15 cellular contexts compared by ENCODE assay signal in the genomic region with DNA sequence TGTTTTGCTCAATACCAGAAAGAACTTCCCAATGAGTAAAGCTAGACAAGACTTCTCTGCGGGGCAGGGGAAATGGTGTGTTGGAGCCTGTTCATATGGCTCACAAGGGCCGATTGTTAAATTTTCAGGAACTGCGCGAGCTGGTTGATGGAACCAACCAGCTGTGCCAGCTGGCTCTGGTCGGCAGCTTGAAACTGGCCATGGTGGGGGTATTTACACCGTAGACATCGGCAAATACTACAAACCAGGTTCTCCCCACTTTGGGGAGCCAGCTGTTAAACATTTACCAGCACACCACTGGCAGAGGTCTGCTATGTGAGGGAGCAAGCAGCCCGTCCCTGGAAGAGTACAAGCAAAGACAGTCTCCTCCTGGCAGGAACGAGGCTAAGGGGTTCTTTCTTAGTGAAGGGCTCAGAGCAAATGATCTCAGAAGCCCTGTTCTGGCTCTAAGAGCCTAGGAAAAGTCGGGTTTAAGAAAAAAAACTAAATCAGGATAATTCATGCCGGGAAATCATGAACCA. TPM values are rescaled to one million over a fixed set of nuclear protein-coding genes. Genes with fewer than 3 reads are reported as not detected.
DNase-seq lines count a peak whose midpoint lies in the region; ATAC-seq and TF ChIP-seq lines count a peak whose summit lies in the region.
"Had no signal": no experiment of that assay in that cellular context is flagged by ENCODE, and none has a peak within 500 bp of the region (broad histone marks: within the 10 kb centered on the region; RNA-seq: fewer than 3 reads in every experiment).

No MANE protein-coding gene starts in this region.

- no peak overlapping the region for H3K4me3 Mint-ChIP-seq in activated naive CD4-positive, alpha-beta T cell treated with anti-CD3 and anti-CD28 coated beads, Interleukin-2, amount 10 ng/mL, durations not matched to agents 7 days and 5 days
- H3K4me3 Mint-ChIP-seq: activated CD8-positive, alpha-beta T cell treated with anti-CD3 and anti-CD28 coated beads, Interleukin-2, amount 10 ng/mL, durations not matched to agents 7 days and 5 days; GM23338 had no signal

- H3K27ac ChIP-seq in osteoblast (ENCODE audit: low read depth, low read length) (no peak overlapping the region), aorta (ENCODE audit: low read depth in 1 of 2, low read length in 2 of 2) (no peak overlapping the region)
- H3K27ac ChIP-seq: 22Rv1, esophagus squamous epithelium had no signal

- no peak overlapping the region for H3K4me3 ChIP-seq in osteoblast (ENCODE audit: insufficient read depth, low read length)
- H3K4me3 ChIP-seq in aorta (ENCODE audit: low read length in 2 of 2) = no peak overlapping the region
- H3K4me3 ChIP-seq: esophagus squamous epithelium, GM23338 had no signal

- H3K9me3 ChIP-seq in osteoblast (ENCODE audit: low read depth, low read length) (no peaks in the 10 kb centered on the region), aorta (ENCODE audit: control insufficient read depth, low read length) (no peaks in the 10 kb centered on the region)
- H3K9me3 ChIP-seq: esophagus squamous epithelium had no signal

- peaks cover 54% of the 10 kb centered on the region for H3K27me3 Mint-ChIP-seq in activated naive CD4-positive, alpha-beta T cell treated with anti-CD3 and anti-CD28 coated beads, Interleukin-2, amount 10 ng/mL, durations not matched to agents 7 days and 5 days

- no peak overlapping the region for H3K4me2 ChIP-seq in osteoblast (ENCODE audit: insufficient read depth, low read length)
- H3K4me2 ChIP-seq: GM23338 had no signal

- H3K4me1 Mint-ChIP-seq in activated naive CD4-positive, alpha-beta T cell treated with anti-CD3 and anti-CD28 coated beads, Interleukin-2, amount 10 ng/mL, durations not matched to agents 7 days and 5 days = peaks cover 28% of the 10 kb centered on the region

- no peak overlapping the region for H3K27ac Mint-ChIP-seq in activated naive CD4-positive, alpha-beta T cell treated with anti-CD3 and anti-CD28 coated beads, Interleukin-2, amount 10 ng/mL, durations not matched to agents 7 days and 5 days
- H3K27ac Mint-ChIP-seq: GM23338 had no signal

- H3K79me2 ChIP-seq in osteoblast (ENCODE audit: insufficient read depth, low read length) = no peaks in the 10 kb centered on the region

- H3K4me1 ChIP-seq in osteoblast (ENCODE audit: insufficient read depth, low read length) (no peaks in the 10 kb centered on the region), aorta (ENCODE audit: control insufficient read depth in 1 of 2, insufficient read depth in 2 of 2, low read length in 2 of 2) (no peaks in the 10 kb centered on the region)
- H3K4me1 ChIP-seq: esophagus squamous epithelium had no signal

- H3K36me3 ChIP-seq in osteoblast (ENCODE audit: insufficient read depth, low read length) (no peaks in the 10 kb centered on the region), aorta (ENCODE audit: control insufficient read depth in 1 of 2, insufficient read depth in 2 of 2, low read length in 1 of 2) (no peaks in the 10 kb centered on the region)
- H3K36me3 ChIP-seq: esophagus squamous epithelium had no signal

- DNase-seq in activated effector memory CD4-positive, alpha-beta T cell treated with anti-CD3 and anti-CD28 coated beads, Interleukin-2, amount 50 U/mL, for 16 hours = peak; percentile 10
- no peak for DNase-seq in activated effector memory CD4-positive, alpha-beta T cell treated with Interleukin-2 at 50 U/mL for 16 hours
- DNase-seq in hippocampal formation (lab: John Stamatoyannopoulos, UW) = peak; percentile 75 to 78
- DNase-seq in osteoblast (ENCODE audit: insufficient read length, low spot score, missing footprints) = peak; percentile 58
- DNase-seq in aorta = peak; percentile 43 to 49
- DNase-seq in activated naive CD4-positive, alpha-beta T cell treated with anti-CD3 and anti-CD28 coated beads, Interleukin-2, amount 10 ng/mL, durations not matched to agents 7 days and 5 days = no peak
- DNase-seq in NCI-H1048 (lab: John Stamatoyannopoulos, UW) = no peak
- no peak for DNase-seq in NCI-H2227 (lab: John Stamatoyannopoulos, UW; ENCODE audit: unreplicated experiment)
- DNase-seq: activated CD8-positive, alpha-beta T cell treated with anti-CD3 and anti-CD28 coated beads, Interleukin-2, amount 10 ng/mL, durations not matched to agents 7 days and 5 days; activated naive CD4-positive, alpha-beta T cell treated with anti-CD3 and anti-CD28 coated beads, Interleukin-2, amount 50 U/mL, for 16 hours; esophagus squamous epithelium; NCI-H1694 treated with DMSO at 0.1 percent for 48 hours; stimulated activated naive CD8-positive, alpha-beta T cell treated with anti-CD3 and anti-CD28 coated beads, Interleukin-15, Interleukin-2, amounts not matched to agents 100 U/mL and 50 U/mL, for 24 hours had no signal

- 84 to 87% methylated on average over 11 of the region's 11 CpGs for WGBS in aorta, 2 donors

- H2AFZ ChIP-seq in osteoblast (ENCODE audit: low read length) = no peak overlapping the region
- H2AFZ ChIP-seq: GM23338 had no signal

- intact Hi-C loops in aorta (cut with DNase I) = loop anchor here in 1 of 2 donors (10.0 kb wide), 1 partner anchor 845 kb away; no protein-coding TSS in a partner anchor

- no peaks in the 10 kb centered on the region for H4K20me1 ChIP-seq in osteoblast (ENCODE audit: insufficient read depth, low read length)

- no peak for TF ChIP-seq CTCF in osteoblast (IDR thresholded peaks at IDR 0.05; ENCODE audit: extremely low read depth, low read depth, low read length)

- CTCF ChIA-PET in activated naive CD4-positive, alpha-beta T cell treated with anti-CD3 and anti-CD28 coated beads, Interleukin-2, amount 10 ng/mL, durations not matched to agents 7 days and 5 days (lab: Charles Lee) = no interaction called here

- no peaks in the 10 kb centered on the region for H3K9me3 Mint-ChIP-seq in activated naive CD4-positive, alpha-beta T cell treated with anti-CD3 and anti-CD28 coated beads, Interleukin-2, amount 10 ng/mL, durations not matched to agents 7 days and 5 days
- H3K9me3 Mint-ChIP-seq: GM23338 had no signal

- no peaks in the 10 kb centered on the region for H3K36me3 Mint-ChIP-seq in activated naive CD4-positive, alpha-beta T cell treated with anti-CD3 and anti-CD28 coated beads, Interleukin-2, amount 10 ng/mL, durations not matched to agents 7 days and 5 days

- H3K27me3 ChIP-seq in osteoblast (ENCODE audit: insufficient read depth, low read length) = peaks cover 8% of the 10 kb centered on the region
- no peaks in the 10 kb centered on the region for H3K27me3 ChIP-seq in aorta (ENCODE audit: control insufficient read depth in 1 of 2, insufficient read depth in 2 of 2, low read length in 1 of 2)
- H3K27me3 ChIP-seq: esophagus squamous epithelium had no signal

- ATAC-seq in aorta (ENCODE audit: low FRiP score) = no peak
- ATAC-seq: activated CD8-positive, alpha-beta T cell treated with anti-CD3 and anti-CD28 coated beads, Interleukin-2, amount 10 ng/mL, durations not matched to agents 7 days and 5 days; GM23338; stimulated activated naive CD8-positive, alpha-beta T cell treated with anti-CD3 and anti-CD28 coated beads, Interleukin-15, Interleukin-2, amounts not matched to agents 100 U/mL and 50 U/mL, for 24 hours had no signal

RNA-seq across cellular contexts. Expression of a gene that starts 8.8 kb away (rescaled TPM):
- 40.9 and 50.4 TPM in 2 replicates for total RNA-seq in osteoblast
- total RNA-seq in aorta = 10 to 100 TPM; 48.5 to 84.1 TPM
- polyA plus RNA-seq in aorta = 1 to 10 TPM; 7.8 to 8.0 TPM

Comparison
In these comparisons a context has a peak if more than half of its experiments do, and no peak if none do; other contexts are left out.
1. DNase-seq: peak in activated effector memory CD4-positive, alpha-beta T cell treated with anti-CD3 and anti-CD28 coated beads, Interleukin-2, amount 50 U/mL, for 16 hours (single experiment), hippocampal formation (2 of 2), osteoblast (single experiment) and aorta (2 of 2); none in activated effector memory CD4-positive, alpha-beta T cell treated with Interleukin-2 at 50 U/mL for 16 hours (single experiment), activated naive CD4-positive, alpha-beta T cell treated with anti-CD3 and anti-CD28 coated beads, Interleukin-2, amount 10 ng/mL, durations not matched to agents 7 days and 5 days (single experiment), NCI-H1048 (single experiment) and NCI-H2227 (single experiment).